Comparison of ENCODE assay signal across 12 cellular contexts in genomic region chr6:116695398-116695797, GRCh38. TPM values are rescaled to one million over a fixed set of nuclear protein-coding genes. Genes with fewer than 3 reads are reported as not detected.
A peak's percentile ranks its signal among the peaks of the same experiment; 100 is the strongest.
DNase-seq lines count a peak whose midpoint lies in the region; ATAC-seq, FAIRE-seq and TF ChIP-seq lines count a peak whose summit lies in the region.
"Had no signal": no experiment of that assay in that cellular context is flagged by ENCODE, and none has a peak within 500 bp of the region (broad histone marks: within the 10 kb centered on the region; RNA-seq: fewer than 3 reads in every experiment).

No MANE protein-coding gene starts in this region.

- CTCF ChIA-PET in CD8-positive, alpha-beta T cell (lab: Charles Lee): no interaction called here
- CTCF ChIA-PET in activated CD8-positive, alpha-beta T cell treated with anti-CD3 and anti-CD28 coated beads for 36 hours (lab: Charles Lee): no interaction called here

- H3K36me3 ChIP-seq in CD8-positive, alpha-beta T cell (ENCODE audit: insufficient read depth, low read length): peaks cover 12% of the 10 kb centered on the region
- H3K36me3 ChIP-seq in WERI-Rb-1: peaks cover 26% of the 10 kb centered on the region

- no peak overlapping the region for H3K27ac ChIP-seq in CD8-positive, alpha-beta T cell (ENCODE audit: low read depth, low read length)
- no peak overlapping the region for H3K27ac ChIP-seq in WERI-Rb-1
- H3K27ac ChIP-seq: transverse colon had no signal

- H3K27me3 ChIP-seq in CD8-positive, alpha-beta T cell (ENCODE audit: insufficient read depth, low read length): no peaks in the 10 kb centered on the region
- no peaks in the 10 kb centered on the region for H3K27me3 ChIP-seq in WERI-Rb-1 (ENCODE audit: insufficient read depth, low read depth, severe bottlenecking)
- H3K27me3 ChIP-seq: transverse colon had no signal

- no peak overlapping the region for H3K27ac Mint-ChIP-seq in CD8-positive, alpha-beta T cell
- H3K27ac Mint-ChIP-seq in activated CD8-positive, alpha-beta T cell treated with anti-CD3 and anti-CD28 coated beads for 36 hours: no peak overlapping the region

- H3K4me3 ChIP-seq in CD8-positive, alpha-beta T cell (ENCODE audit: low read depth, low read length): no peak overlapping the region
- H3K4me3 ChIP-seq in WERI-Rb-1 (ENCODE audit: low read depth, low read length): no peak overlapping the region
- H3K4me3 ChIP-seq: transverse colon had no signal

- POLR2A ChIA-PET in CD8-positive, alpha-beta T cell (lab: Charles Lee): no interaction called here
- POLR2A ChIA-PET in activated CD8-positive, alpha-beta T cell treated with anti-CD3 and anti-CD28 coated beads for 36 hours (lab: Charles Lee): no interaction called here

- no peaks in the 10 kb centered on the region for H3K27me3 Mint-ChIP-seq in CD8-positive, alpha-beta T cell (ENCODE audit: low read depth)
- H3K27me3 Mint-ChIP-seq in activated CD8-positive, alpha-beta T cell treated with anti-CD3 and anti-CD28 coated beads for 36 hours: no peaks in the 10 kb centered on the region

- no peak overlapping the region for H3K4me3 Mint-ChIP-seq in CD8-positive, alpha-beta T cell
- no peak overlapping the region for H3K4me3 Mint-ChIP-seq in activated CD8-positive, alpha-beta T cell treated with anti-CD3 and anti-CD28 coated beads for 36 hours

- DNase-seq in CD8-positive, alpha-beta T cell: no peak
- peak; percentile 7 for DNase-seq in GM19239 (ENCODE audit: insufficient read length, low spot score)
- DNase-seq in activated CD8-positive, alpha-beta T cell treated with anti-CD3 and anti-CD28 coated beads for 36 hours: no peak
- DNase-seq in glomerular visceral epithelial cell (ENCODE audit: extremely low spot score): no peak
- DNase-seq in retina: no peak
- no peak for DNase-seq in stimulated activated CD4-positive, alpha-beta T cell treated with anti-CD3 and anti-CD28 coated beads, Interleukin-4, amount 100 ng/mL, for 1 hour
- no peak for DNase-seq in WERI-Rb-1
- DNase-seq: IMR-90, SHP77, transverse colon had no signal

- H3K4me1 ChIP-seq in CD8-positive, alpha-beta T cell (ENCODE audit: insufficient read depth, low read length): peaks cover 13% of the 10 kb centered on the region

- FAIRE-seq in GM19239 (lab: Jason Lieb, UNC): no peak

- H3K36me3 Mint-ChIP-seq in CD8-positive, alpha-beta T cell: peaks cover 70% of the 10 kb centered on the region
- peaks cover 45% of the 10 kb centered on the region for H3K36me3 Mint-ChIP-seq in activated CD8-positive, alpha-beta T cell treated with anti-CD3 and anti-CD28 coated beads for 36 hours (ENCODE audit: low read depth)

- no peaks in the 10 kb centered on the region for H3K9me3 ChIP-seq in CD8-positive, alpha-beta T cell (ENCODE audit: low read length)
- H3K9me3 ChIP-seq in WERI-Rb-1 (ENCODE audit: severe bottlenecking): no peaks in the 10 kb centered on the region
- H3K9me3 ChIP-seq: transverse colon had no signal

- H3K4me1 Mint-ChIP-seq in CD8-positive, alpha-beta T cell (ENCODE audit: low read depth): peaks cover 44% of the 10 kb centered on the region
- H3K4me1 Mint-ChIP-seq in activated CD8-positive, alpha-beta T cell treated with anti-CD3 and anti-CD28 coated beads for 36 hours (ENCODE audit: low read depth): peaks cover 39% of the 10 kb centered on the region

- intact Hi-C loops in CD8-positive, alpha-beta T cell (cut with DNase I, micrococcal nuclease): no loop called here
- intact Hi-C loops in activated CD8-positive, alpha-beta T cell treated with anti-CD3 and anti-CD28 coated beads for 36 hours (cut with micrococcal nuclease): no loop called here

- peak; percentile 78 for ATAC-seq in CD8-positive, alpha-beta T cell
- peak; percentile 93 for ATAC-seq in HG02970 (IDR thresholded peaks at IDR 0.05; ENCODE audit: low FRiP score, unreplicated experiment)
- ATAC-seq in activated CD8-positive, alpha-beta T cell treated with anti-CD3 and anti-CD28 coated beads for 36 hours: peak; percentile 87
- ATAC-seq: sciatic nerve had no signal

- no peak for TF ChIP-seq CTCF in CD8-positive, alpha-beta T cell (IDR thresholded peaks at IDR 0.05)
- TF ChIP-seq CTCF in activated CD8-positive, alpha-beta T cell treated with anti-CD3 and anti-CD28 coated beads for 36 hours (IDR thresholded peaks at IDR 0.05): no peak
- TF ChIP-seq CTCF in WERI-Rb-1 (IDR thresholded peaks at IDR 0.05; ENCODE audit: low read depth, low read length): no peak

- H3K9me3 Mint-ChIP-seq in CD8-positive, alpha-beta T cell: no peaks in the 10 kb centered on the region
- peaks cover 4% of the 10 kb centered on the region for H3K9me3 Mint-ChIP-seq in activated CD8-positive, alpha-beta T cell treated with anti-CD3 and anti-CD28 coated beads for 36 hours

RNA-seq across cellular contexts. Expression of gene KPNA5, which starts 14.4 kb away (rescaled TPM):
- total RNA-seq in CD8-positive, alpha-beta T cell: 10 to 100 TPM; 56.3 to 57.4 TPM
- total RNA-seq in activated CD8-positive, alpha-beta T cell treated with anti-CD3 and anti-CD28 coated beads for 36 hours: 10 to 100 TPM; 10.3 to 10.9 TPM

RNA-seq across cellular contexts. Expression of gene ZUP1, which starts 26.8 kb away (rescaled TPM):
- total RNA-seq in CD8-positive, alpha-beta T cell: 10 to 100 TPM; 19.7 to 19.8 TPM
- total RNA-seq in activated CD8-positive, alpha-beta T cell treated with anti-CD3 and anti-CD28 coated beads for 36 hours: 10 to 100 TPM; 25.9 to 28.4 TPM

Comparison
In these comparisons a context has a peak if more than half of its experiments do, and no peak if none do; other contexts are left out.
1. RNA of gene KPNA5, which starts 14.4 kb away (total RNA-seq): 56.3 to 57.4 TPM in CD8-positive, alpha-beta T cell; 10.3 to 10.9 TPM in activated CD8-positive, alpha-beta T cell treated with anti-CD3 and anti-CD28 coated beads for 36 hours; every median in the first group is over 4 times any median in the second.
2. Peak in every context shown above with its lines, with median percentiles within 50 percentile points of each other: ATAC-seq.